1 cellular context compared by ENCODE assay signal in genomic region chr2:173076557-173077345, GRCh38.
A peak's percentile ranks its signal among the peaks of the same experiment; 100 is the strongest.
TF ChIP-seq lines count a peak whose summit lies in the region.

No MANE protein-coding gene starts in this region.

TF ChIP-seq in HepG2, 621 proteins besides CTCF, POLR2A, EP300 and RAD21 (continued from another document):
- TF ChIP-seq, protein P1, sequence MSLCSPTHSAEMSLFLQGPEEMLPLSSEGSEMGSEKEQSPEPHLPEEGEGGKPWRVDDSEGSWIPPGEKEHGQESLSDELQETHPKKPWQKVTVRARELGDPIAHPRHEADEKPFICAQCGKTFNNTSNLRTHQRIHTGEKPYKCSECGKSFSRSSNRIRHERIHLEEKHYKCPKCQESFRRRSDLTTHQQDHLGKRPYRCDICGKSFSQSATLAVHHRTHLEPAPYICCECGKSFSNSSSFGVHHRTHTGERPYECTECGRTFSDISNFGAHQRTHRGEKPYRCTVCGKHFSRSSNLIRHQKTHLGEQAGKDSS (CRISPR knock-in tag; IDR thresholded peaks at IDR 0.05; ENCODE audit: borderline replicate concordance, low read depth): no peak
- TF ChIP-seq HOXA3 (CRISPR knock-in tag; IDR thresholded peaks at IDR 0.05): 0 out of 2 replicates have a peak, but pooled peaks have one; percentile 6
- TF ChIP-seq TBX3 (IDR thresholded peaks at IDR 0.05; ENCODE audit: borderline replicate concordance): no peak
- peak; percentile 53 for TF ChIP-seq PHF8 (CRISPR knock-in tag; IDR thresholded peaks at IDR 0.05)
- 0 out of 2 replicates have a peak, but pooled peaks have one; percentile 10 for TF ChIP-seq ZBTB7A (CRISPR knock-in tag; IDR thresholded peaks at IDR 0.05)
- TF ChIP-seq KDM5B (CRISPR knock-in tag; IDR thresholded peaks at IDR 0.05; ENCODE audit: borderline replicate concordance): 0 out of 2 replicates have a peak, but pooled peaks have one; percentile 5
- TF ChIP-seq MNT (IDR thresholded peaks at IDR 0.05): no peak
- peak; percentile 11; the same call in 1 of the 2 replicates for TF ChIP-seq NRL (CRISPR knock-in tag; IDR thresholded peaks at IDR 0.05; ENCODE audit: borderline replicate concordance)
- TF ChIP-seq, protein P2, sequence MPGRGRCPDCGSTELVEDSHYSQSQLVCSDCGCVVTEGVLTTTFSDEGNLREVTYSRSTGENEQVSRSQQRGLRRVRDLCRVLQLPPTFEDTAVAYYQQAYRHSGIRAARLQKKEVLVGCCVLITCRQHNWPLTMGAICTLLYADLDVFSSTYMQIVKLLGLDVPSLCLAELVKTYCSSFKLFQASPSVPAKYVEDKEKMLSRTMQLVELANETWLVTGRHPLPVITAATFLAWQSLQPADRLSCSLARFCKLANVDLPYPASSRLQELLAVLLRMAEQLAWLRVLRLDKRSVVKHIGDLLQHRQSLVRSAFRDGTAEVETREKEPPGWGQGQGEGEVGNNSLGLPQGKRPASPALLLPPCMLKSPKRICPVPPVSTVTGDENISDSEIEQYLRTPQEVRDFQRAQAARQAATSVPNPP (CRISPR knock-in tag; IDR thresholded peaks at IDR 0.05): no peak
- TF ChIP-seq HOMEZ (CRISPR knock-in tag; IDR thresholded peaks at IDR 0.05; ENCODE audit: low read depth): no peak
- TF ChIP-seq ZNF598 (CRISPR knock-in tag; IDR thresholded peaks at IDR 0.05; ENCODE audit: borderline replicate concordance): 0 out of 2 replicates have a peak, but pooled peaks have one; percentile 48
- peak; percentile 37; the same call in 1 of the 2 replicates for TF ChIP-seq AHDC1 (CRISPR knock-in tag; IDR thresholded peaks at IDR 0.05; ENCODE audit: borderline replicate concordance)
- TF ChIP-seq KMT2A (CRISPR knock-in tag; IDR thresholded peaks at IDR 0.05): peak; percentile 10; the same call in 1 of the 2 replicates
- TF ChIP-seq, protein P3, sequence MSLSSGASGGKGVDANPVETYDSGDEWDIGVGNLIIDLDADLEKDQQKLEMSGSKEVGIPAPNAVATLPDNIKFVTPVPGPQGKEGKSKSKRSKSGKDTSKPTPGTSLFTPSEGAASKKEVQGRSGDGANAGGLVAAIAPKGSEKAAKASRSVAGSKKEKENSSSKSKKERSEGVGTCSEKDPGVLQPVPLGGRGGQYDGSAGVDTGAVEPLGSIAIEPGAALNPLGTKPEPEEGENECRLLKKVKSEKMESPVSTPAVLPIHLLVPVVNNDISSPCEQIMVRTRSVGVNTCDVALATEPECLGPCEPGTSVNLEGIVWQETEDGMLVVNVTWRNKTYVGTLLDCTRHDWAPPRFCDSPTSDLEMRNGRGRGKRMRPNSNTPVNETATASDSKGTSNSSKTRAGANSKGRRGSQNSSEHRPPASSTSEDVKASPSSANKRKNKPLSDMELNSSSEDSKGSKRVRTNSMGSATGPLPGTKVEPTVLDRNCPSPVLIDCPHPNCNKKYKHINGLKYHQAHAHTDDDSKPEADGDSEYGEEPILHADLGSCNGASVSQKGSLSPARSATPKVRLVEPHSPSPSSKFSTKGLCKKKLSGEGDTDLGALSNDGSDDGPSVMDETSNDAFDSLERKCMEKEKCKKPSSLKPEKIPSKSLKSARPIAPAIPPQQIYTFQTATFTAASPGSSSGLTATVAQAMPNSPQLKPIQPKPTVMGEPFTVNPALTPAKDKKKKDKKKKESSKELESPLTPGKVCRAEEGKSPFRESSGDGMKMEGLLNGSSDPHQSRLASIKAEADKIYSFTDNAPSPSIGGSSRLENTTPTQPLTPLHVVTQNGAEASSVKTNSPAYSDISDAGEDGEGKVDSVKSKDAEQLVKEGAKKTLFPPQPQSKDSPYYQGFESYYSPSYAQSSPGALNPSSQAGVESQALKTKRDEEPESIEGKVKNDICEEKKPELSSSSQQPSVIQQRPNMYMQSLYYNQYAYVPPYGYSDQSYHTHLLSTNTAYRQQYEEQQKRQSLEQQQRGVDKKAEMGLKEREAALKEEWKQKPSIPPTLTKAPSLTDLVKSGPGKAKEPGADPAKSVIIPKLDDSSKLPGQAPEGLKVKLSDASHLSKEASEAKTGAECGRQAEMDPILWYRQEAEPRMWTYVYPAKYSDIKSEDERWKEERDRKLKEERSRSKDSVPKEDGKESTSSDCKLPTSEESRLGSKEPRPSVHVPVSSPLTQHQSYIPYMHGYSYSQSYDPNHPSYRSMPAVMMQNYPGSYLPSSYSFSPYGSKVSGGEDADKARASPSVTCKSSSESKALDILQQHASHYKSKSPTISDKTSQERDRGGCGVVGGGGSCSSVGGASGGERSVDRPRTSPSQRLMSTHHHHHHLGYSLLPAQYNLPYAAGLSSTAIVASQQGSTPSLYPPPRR (CRISPR knock-in tag; IDR thresholded peaks at IDR 0.05; ENCODE audit: borderline replicate concordance): no peak
- TF ChIP-seq MIER3 (CRISPR knock-in tag; IDR thresholded peaks at IDR 0.05; ENCODE audit: borderline replicate concordance): 0 out of 2 replicates have a peak, but pooled peaks have one; percentile 23
- 0 out of 2 replicates have a peak, but pooled peaks have one; percentile 42 for TF ChIP-seq KAT7 (CRISPR knock-in tag; IDR thresholded peaks at IDR 0.05; ENCODE audit: borderline replicate concordance)
- peak; percentile 19; the same call in 1 of the 2 replicates for TF ChIP-seq ZNF253 (CRISPR knock-in tag; IDR thresholded peaks at IDR 0.05; ENCODE audit: borderline replicate concordance)
- TF ChIP-seq, protein P4, sequence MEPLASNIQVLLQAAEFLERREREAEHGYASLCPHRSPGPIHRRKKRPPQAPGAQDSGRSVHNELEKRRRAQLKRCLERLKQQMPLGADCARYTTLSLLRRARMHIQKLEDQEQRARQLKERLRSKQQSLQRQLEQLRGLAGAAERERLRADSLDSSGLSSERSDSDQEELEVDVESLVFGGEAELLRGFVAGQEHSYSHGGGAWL (CRISPR knock-in tag; IDR thresholded peaks at IDR 0.05): no peak
- TF ChIP-seq LRRFIP1 (CRISPR knock-in tag; conservative IDR thresholded peaks at IDR 0.05): no peak
- 0 out of 2 replicates have a peak, but pooled peaks have one; percentile 28 for TF ChIP-seq KLF6 (CRISPR knock-in tag; IDR thresholded peaks at IDR 0.05)
- no peak for TF ChIP-seq ZNF484 (CRISPR knock-in tag; IDR thresholded peaks at IDR 0.05; ENCODE audit: borderline replicate concordance, low read depth)
- TF ChIP-seq ZNF414 (CRISPR knock-in tag; IDR thresholded peaks at IDR 0.05): 0 out of 2 replicates have a peak, but pooled peaks have one; percentile 41
- 0 out of 2 replicates have a peak, but pooled peaks have one; percentile 9 for TF ChIP-seq ZSCAN5A (CRISPR knock-in tag; IDR thresholded peaks at IDR 0.05; ENCODE audit: borderline replicate concordance)
- peak; percentile 31; the same call in 1 of the 2 replicates for TF ChIP-seq NKX3-1 (CRISPR knock-in tag; IDR thresholded peaks at IDR 0.05)
